22 cellular contexts compared by ENCODE assay signal in genomic region chr14:26960049-26960688, GRCh38.
DNase-seq lines count a peak whose midpoint lies in the region; FAIRE-seq and TF ChIP-seq lines count a peak whose summit lies in the region.
"Had no signal": no experiment of that assay in that cellular context is flagged by ENCODE, and none has a peak within 500 bp of the region (broad histone marks: within the 10 kb centered on the region; RNA-seq: fewer than 3 reads in every experiment).

No MANE protein-coding gene starts in this region.

- peak overlapping the region; percentile 44 for H3K27ac Mint-ChIP-seq in neural crest cell (ENCODE audit: unreplicated experiment)
- H3K27ac Mint-ChIP-seq: activated CD8-positive, alpha-beta T cell treated with anti-CD3 and anti-CD28 coated beads for 36 hours; activated T-cell treated with anti-CD3 and anti-CD28 coated beads, Interleukin-2, amount 50 U/mL, for 24 hours; dendritic cell treated with granulocyte-macrophage colony-stimulating factor and Interleukin-4, amounts not matched to agents 40 ng/mL and 50 ng/mL, for 4 days had no signal

- peak overlapping the region in 1 of 2 experiments; percentile 6; a peak in 1 of 4 replicates for H3K4me2 ChIP-seq in H1 (ENCODE audit: insufficient read depth in 1 of 2, low read depth in 2 of 2, low read length in 2 of 2)
- H3K4me2 ChIP-seq: hepatocyte had no signal

- H3K9ac ChIP-seq in H1 (replicated peaks in 1 of 4; ENCODE audit: extremely low read depth in 1 of 4, low read depth in 3 of 4, low read length in 3 of 4): no peak overlapping the region

- WGBS in H1 (ENCODE audit: extremely low coverage in 1 of 2, insufficient coverage in 1 of 2, insufficient read length in 1 of 2, insufficient replicate concordance in 2 of 2, low coverage in 1 of 2, low lambda C conversion rate in 2 of 2, missing lambda C conversion rate in 1 of 2), 2 experiments: 82% methylated on average over 10 of the region's 10 CpGs; no CpG with 5 or more reads in 1 of the 2 experiments

- H3K14ac ChIP-seq in H1 (ENCODE audit: insufficient read length): no peak overlapping the region

- H4K5ac ChIP-seq in H1 (ENCODE audit: insufficient read length, low read depth, low read length): no peak overlapping the region

- no peaks in the 10 kb centered on the region for H3K36me3 Mint-ChIP-seq in neural crest cell (ENCODE audit: low read depth)

- no peak overlapping the region for H2AFZ ChIP-seq in H1 (ENCODE audit: low read length)
- H2AFZ ChIP-seq: hepatocyte had no signal

- no peaks in the 10 kb centered on the region for H3K79me1 ChIP-seq in H1 (ENCODE audit: low read depth, low read length)

- H2BK15ac ChIP-seq in H1 (ENCODE audit: low read length): no peak overlapping the region

- POLR2A ChIA-PET in H1 (lab: Charles Lee; ENCODE audit: partially characterized antibody): no interaction called here

- no peak overlapping the region for H4K91ac ChIP-seq in H1 (replicated peaks; ENCODE audit: insufficient read length, low read length)

- no peaks in the 10 kb centered on the region for H3K27me3 Mint-ChIP-seq in neural crest cell (ENCODE audit: low read depth)
- H3K27me3 Mint-ChIP-seq: activated CD8-positive, alpha-beta T cell treated with anti-CD3 and anti-CD28 coated beads for 36 hours; activated T-cell treated with anti-CD3 and anti-CD28 coated beads, Interleukin-2, amount 50 U/mL, for 24 hours; dendritic cell treated with granulocyte-macrophage colony-stimulating factor and Interleukin-4, amounts not matched to agents 40 ng/mL and 50 ng/mL, for 4 days had no signal

- H3K4me1 Mint-ChIP-seq in neural crest cell: peaks cover 45% of the 10 kb centered on the region

- no peak overlapping the region for H3K27ac ChIP-seq in H1 (ENCODE audit: low read depth, low read length)
- H3K27ac ChIP-seq: hepatocyte, right lobe of liver, SJSA1 had no signal

- no peak overlapping the region for H3K56ac ChIP-seq in H1 (replicated peaks; ENCODE audit: insufficient read length, low read depth, low read length)

- H3K79me2 ChIP-seq in H1 (ENCODE audit: control insufficient read depth in 1 of 2, insufficient read depth in 2 of 2, low read length in 2 of 2): no peaks in the 10 kb centered on the region
- H3K79me2 ChIP-seq: hepatocyte had no signal

- no peak for TF ChIP-seq RAD21 in H1 (IDR thresholded peaks at IDR 0.05 in 1 of 2, conservative IDR thresholded peaks at IDR 0.05 in 1 of 2; ENCODE audit: low read depth in 2 of 2, low read length in 2 of 2)

- no peaks in the 10 kb centered on the region for H3K23me2 ChIP-seq in H1 (ENCODE audit: low read depth, low read length)

- peak overlapping the region; percentile 15 for H3K4me3 Mint-ChIP-seq in neural crest cell
- H3K4me3 Mint-ChIP-seq: activated CD8-positive, alpha-beta T cell treated with anti-CD3 and anti-CD28 coated beads for 36 hours; activated T-cell treated with anti-CD3 and anti-CD28 coated beads, Interleukin-2, amount 50 U/mL, for 24 hours; dendritic cell treated with granulocyte-macrophage colony-stimulating factor and Interleukin-4, amounts not matched to agents 40 ng/mL and 50 ng/mL, for 4 days had no signal

- no peak overlapping the region for H3K23ac ChIP-seq in H1 (ENCODE audit: insufficient read length)

- H2BK120ac ChIP-seq in H1 (replicated peaks; ENCODE audit: low read depth, low read length): no peak overlapping the region

- TF ChIP-seq EP300 in H1 (IDR thresholded peaks at IDR 0.05; ENCODE audit: borderline replicate concordance in 1 of 2, low read depth in 2 of 2, low read length in 2 of 2): no peak

- no peaks in the 10 kb centered on the region for H3K9me3 Mint-ChIP-seq in neural crest cell
- H3K9me3 Mint-ChIP-seq: dendritic cell treated with granulocyte-macrophage colony-stimulating factor and Interleukin-4, amounts not matched to agents 40 ng/mL and 50 ng/mL, for 4 days had no signal

- CTCF ChIA-PET in H1 (lab: Charles Lee; ENCODE audit: partially characterized antibody): interaction anchor here (1.1 kb wide), 1 partner anchor 24 kb away, joined by 3 read pairs; no protein-coding TSS in a partner anchor

- no peak for TF ChIP-seq POLR2A in H1 (IDR thresholded peaks at IDR 0.05; ENCODE audit: control extremely low read depth in 1 of 2, low read depth in 2 of 2, low read length in 2 of 2)

- H2BK20ac ChIP-seq in H1 (ENCODE audit: low read length): no peak overlapping the region

- peak; percentile 38 for DNase-seq in ELF-1 (ENCODE audit: low read depth, low spot score)
- peak; percentile 29 for DNase-seq in NCI-H1417 treated with DMSO at 0.1 percent for 48 hours (lab: John Stamatoyannopoulos, UW)
- DNase-seq in H1 (ENCODE audit: low read depth in 1 of 2, low spot score in 2 of 2): no peak
- no peak for DNase-seq in neural crest cell (ENCODE audit: low read depth, low spot score)
- no peak for DNase-seq in NCI-H2107 (lab: John Stamatoyannopoulos, UW)
- no peak for DNase-seq in EL
- no peak for DNase-seq in OCI-M2 (lab: John Stamatoyannopoulos, UW; ENCODE audit: unreplicated experiment)
- DNase-seq: activated CD4-positive, CD25-positive, alpha-beta regulatory T cell; activated CD8-positive, alpha-beta T cell treated with anti-CD3 and anti-CD28 coated beads for 36 hours; activated naive CD4-positive, alpha-beta T cell; activated T-cell treated with anti-CD3 and anti-CD28 coated beads, Interleukin-2, amount 50 U/mL, for 24 hours; amniotic stem cell; foreskin fibroblast; NCI-H1694; NCI-H524 treated with DMSO at 0.1 percent for 48 hours; right lobe of liver had no signal

- H2AK5ac ChIP-seq in H1 (ENCODE audit: low read depth, low read length): no peak overlapping the region

- H3K4me3 ChIP-seq in H1 (ENCODE audit: extremely low read depth in 1 of 4, insufficient read depth in 2 of 4, low read depth in 3 of 4, low read length in 4 of 4): no peak overlapping the region
- H3K4me3 ChIP-seq: GM12878, hepatocyte, lung, right lobe of liver, SJSA1 had no signal

- TF ChIP-seq CTCF in H1 (IDR thresholded peaks at IDR 0.05; ENCODE audit: control extremely low read depth in 1 of 3, insufficient read depth in 1 of 3, low read depth in 1 of 3, low read length in 3 of 3): no peak
- TF ChIP-seq CTCF in neural crest cell (conservative IDR thresholded peaks at IDR 0.05): no peak

- no peak for FAIRE-seq in H1 (lab: Jason Lieb, UNC)
- FAIRE-seq: GM12878, keratinocyte had no signal

- H4K20me1 ChIP-seq in H1 (replicated peaks in 1 of 2; ENCODE audit: control insufficient read depth in 1 of 2, insufficient read depth in 2 of 2, low read length in 2 of 2): no peaks in the 10 kb centered on the region

- H2BK12ac ChIP-seq in H1 (ENCODE audit: low read depth, low read length): no peak overlapping the region

- H3K36me3 ChIP-seq in H1 (ENCODE audit: control insufficient read depth in 2 of 4, insufficient read depth in 4 of 4, low read length in 3 of 4): no peaks in the 10 kb centered on the region
- H3K36me3 ChIP-seq: right lobe of liver, SJSA1 had no signal

- no peaks in the 10 kb centered on the region for H3K27me3 ChIP-seq in H1 (replicated peaks in 1 of 4; ENCODE audit: control insufficient read depth in 3 of 4, extremely low read depth in 1 of 4, insufficient read depth in 3 of 4, low read length in 3 of 4)
- H3K27me3 ChIP-seq: hepatocyte, right lobe of liver, SJSA1 had no signal

- H3K4ac ChIP-seq in H1 (replicated peaks; ENCODE audit: insufficient read length, low read depth, low read length): no peak overlapping the region

- no peaks in the 10 kb centered on the region for H3K9me3 ChIP-seq in H1 (ENCODE audit: insufficient read depth in 2 of 2, low read depth in 1 of 2, low read length in 1 of 2)
- H3K9me3 ChIP-seq: right lobe of liver, SJSA1 had no signal

- H4K8ac ChIP-seq in H1 (ENCODE audit: extremely low read depth, insufficient read depth, low read length): no peak overlapping the region

- H3K18ac ChIP-seq in H1 (ENCODE audit: extremely low read depth, low read length): no peak overlapping the region

- H2BK5ac ChIP-seq in H1 (ENCODE audit: low read depth, low read length): 0 out of 2 replicates have a peak overlapping the region, but pooled peaks have one; percentile 12

- peaks cover 0 to 7% (median 3%) of the 10 kb centered on the region in 4 experiments; a peak in 2 of 7 replicates for H3K4me1 ChIP-seq in H1 (replicated peaks in 1 of 4; ENCODE audit: control insufficient read depth in 3 of 4, insufficient read depth in 4 of 4, low read length in 3 of 4)
- H3K4me1 ChIP-seq: right lobe of liver, SJSA1 had no signal

TF ChIP-seq in H1, 55 proteins besides CTCF, POLR2A, EP300 and RAD21:
- TF ChIP-seq SIX5 (IDR thresholded peaks at IDR 0.05; ENCODE audit: low read depth, low read length) (no peak), GTF2F1 (IDR thresholded peaks at IDR 0.05; ENCODE audit: borderline replicate concordance, low read depth, low read length) (no peak), YY1 (IDR thresholded peaks at IDR 0.05; ENCODE audit: low read depth, low read length) (no peak), CBX5 (IDR thresholded peaks at IDR 0.05; ENCODE audit: low read depth, low read length) (no peak), SRF (IDR thresholded peaks at IDR 0.05; ENCODE audit: low read depth, low read length) (no peak), TAF7 (optimal IDR thresholded peaks at IDR 0.05; ENCODE audit: borderline replicate concordance, low read depth, low read length) (no peak), POLR2AphosphoS5 (IDR thresholded peaks at IDR 0.05; ENCODE audit: low read depth, low read length) (no peak), CHD1 (IDR thresholded peaks at IDR 0.05; ENCODE audit: low read depth, low read length) (no peak), EZH2 (IDR thresholded peaks at IDR 0.05; ENCODE audit: low read depth, low read length, severe bottlenecking) (no peak), HDAC6 (IDR thresholded peaks at IDR 0.05; ENCODE audit: low read depth, low read length) (no peak)

Comparison
In these comparisons a context has a peak if more than half of its experiments do, and no peak if none do; other contexts are left out.
1. DNase-seq: peak in ELF-1 (single experiment) and NCI-H1417 treated with DMSO at 0.1 percent for 48 hours (single experiment); none in H1 (0 of 2), neural crest cell (single experiment), NCI-H2107 (single experiment), EL (single experiment) and OCI-M2 (single experiment).